Comparison of ENCODE assay signal across 8 cellular contexts in genomic region chr15:51776952-51777574, GRCh38. TPM values are rescaled to one million over a fixed set of nuclear protein-coding genes. Genes with fewer than 3 reads are reported as not detected.
DNase-seq lines count a peak whose midpoint lies in the region; ATAC-seq and TF ChIP-seq lines count a peak whose summit lies in the region.

No MANE protein-coding gene starts in this region.

- H3K27ac ChIP-seq in SK-N-SH (ENCODE audit: low read depth in 2 of 2, low read length in 1 of 2) (no peak overlapping the region), cardiac muscle cell (no peak overlapping the region)

- H4K20me1 ChIP-seq in Loucy (ENCODE audit: insufficient read depth, low read length, poor library complexity, severe bottlenecking) = no peaks in the 10 kb centered on the region
- H4K20me1 ChIP-seq in SK-N-SH (ENCODE audit: insufficient read depth) = no peaks in the 10 kb centered on the region

- H3K4me3 Mint-ChIP-seq in activated naive CD8-positive, alpha-beta T cell treated with anti-CD3 and anti-CD28 coated beads, Interleukin-2, amount 10 ng/mL, durations not matched to agents 7 days and 5 days = no peak overlapping the region

- ATAC-seq in GM18870 (IDR thresholded peaks at IDR 0.05; ENCODE audit: unreplicated experiment) = peak; percentile 73
- peak; percentile 70 for ATAC-seq in activated naive CD8-positive, alpha-beta T cell treated with anti-CD3 and anti-CD28 coated beads, Interleukin-2, amount 10 ng/mL, durations not matched to agents 7 days and 5 days (ENCODE audit: low read depth)
- no peak for ATAC-seq in HG03439 (IDR thresholded peaks at IDR 0.05; ENCODE audit: unreplicated experiment)

- 63% methylated on average over 7 of the region's 7 CpGs for WGBS in SK-N-SH (ENCODE audit: low lambda C conversion rate)

- peaks cover 27% of the 10 kb centered on the region for H3K36me3 Mint-ChIP-seq in activated naive CD8-positive, alpha-beta T cell treated with anti-CD3 and anti-CD28 coated beads, Interleukin-2, amount 10 ng/mL, durations not matched to agents 7 days and 5 days

- H3K4me1 ChIP-seq in Loucy (ENCODE audit: insufficient read depth, low read length, poor library complexity, severe bottlenecking) (no peaks in the 10 kb centered on the region), SK-N-SH (ENCODE audit: control insufficient read depth in 1 of 2, insufficient read depth in 2 of 2, low read depth in 1 of 2, low read length in 1 of 2) (peaks cover 0 to 3% of the 10 kb centered on the region in 2 experiments; a peak in 1 of 4 replicates), cardiac muscle cell (ENCODE audit: low read depth) (no peaks in the 10 kb centered on the region)

- TF ChIP-seq RAD21 in SK-N-SH (IDR thresholded peaks at IDR 0.05; ENCODE audit: low read length) = peak; percentile 77

- TF ChIP-seq CTCF in Loucy (conservative IDR thresholded peaks at IDR 0.05; ENCODE audit: low read length) = peak; percentile 78
- peak; percentile 83 for TF ChIP-seq CTCF in SK-N-SH (IDR thresholded peaks at IDR 0.05)
- peak; percentile 75 for TF ChIP-seq CTCF in cardiac muscle cell (IDR thresholded peaks at IDR 0.05; ENCODE audit: low read depth, low read length)

- H3K9me2 ChIP-seq in Loucy (replicated peaks; ENCODE audit: low read depth, low read length) (no peaks in the 10 kb centered on the region), SK-N-SH (no peaks in the 10 kb centered on the region)

- peaks cover 6% of the 10 kb centered on the region for H3K4me1 Mint-ChIP-seq in activated naive CD8-positive, alpha-beta T cell treated with anti-CD3 and anti-CD28 coated beads, Interleukin-2, amount 10 ng/mL, durations not matched to agents 7 days and 5 days

- H3K36me3 ChIP-seq in Loucy (ENCODE audit: insufficient read depth, low read length) (peaks cover 12% of the 10 kb centered on the region; the same call in 1 of the 2 replicates), SK-N-SH (replicated peaks in 1 of 2; ENCODE audit: control insufficient read depth in 1 of 2, insufficient read depth in 2 of 2, low read length in 1 of 2) (peaks cover 21 to 26% of the 10 kb centered on the region in 2 experiments), cardiac muscle cell (no peaks in the 10 kb centered on the region)

- no peaks in the 10 kb centered on the region for H3K9me3 Mint-ChIP-seq in activated naive CD8-positive, alpha-beta T cell treated with anti-CD3 and anti-CD28 coated beads, Interleukin-2, amount 10 ng/mL, durations not matched to agents 7 days and 5 days

- H3K27ac Mint-ChIP-seq in activated naive CD8-positive, alpha-beta T cell treated with anti-CD3 and anti-CD28 coated beads, Interleukin-2, amount 10 ng/mL, durations not matched to agents 7 days and 5 days = no peak overlapping the region

- no peaks in the 10 kb centered on the region for H3K27me3 ChIP-seq in Loucy (ENCODE audit: insufficient read depth, low read length, poor library complexity, severe bottlenecking)
- H3K27me3 ChIP-seq in SK-N-SH (ENCODE audit: insufficient read depth) = no peaks in the 10 kb centered on the region
- H3K27me3 ChIP-seq in cardiac muscle cell = no peaks in the 10 kb centered on the region

- H3K4me2 ChIP-seq in Loucy (ENCODE audit: low read depth, low read length, poor library complexity, severe bottlenecking) = no peak overlapping the region
- no peak overlapping the region for H3K4me2 ChIP-seq in SK-N-SH

- H3F3A ChIP-seq in Loucy (ENCODE audit: low read depth) = no peaks in the 10 kb centered on the region
- H3F3A ChIP-seq in SK-N-SH (replicated peaks; ENCODE audit: insufficient read depth) = peaks cover 2% of the 10 kb centered on the region

- H3K9ac ChIP-seq in Loucy (ENCODE audit: low read depth, low read length, poor library complexity, severe bottlenecking) (no peak overlapping the region), SK-N-SH (no peak overlapping the region)

- no peaks in the 10 kb centered on the region for H3K79me2 ChIP-seq in Loucy (ENCODE audit: insufficient read depth, low read length)
- H3K79me2 ChIP-seq in SK-N-SH (ENCODE audit: insufficient read depth) = no peaks in the 10 kb centered on the region

- CTCF ChIA-PET in SK-N-SH (lab: Yijun Ruan, JAX) = interaction anchor here (0.6 to 9.5 kb wide), 63 partner anchors 9 to 958 kb away, joined by 3 to 313 read pairs (median 6); partner anchors contain the start of genes DMXL2, LYSMD2 and SCG3

- POLR2A ChIA-PET in SK-N-SH (lab: Yijun Ruan, JAX) = interaction anchor here (1.4 to 2.3 kb wide), 2 partner anchors 96 to 127 kb away, joined by 5 to 11 read pairs; partner anchors contain the start of gene SCG3
- POLR2A ChIA-PET in activated naive CD8-positive, alpha-beta T cell treated with anti-CD3 and anti-CD28 coated beads, Interleukin-2, amount 10 ng/mL, durations not matched to agents 7 days and 5 days (lab: Charles Lee) = interaction anchor here (1.4 to 1.8 kb wide), 2 partner anchors 40 to 127 kb away, joined by 9 to 10 read pairs; partner anchors contain the start of gene LYSMD2

- H2AFZ ChIP-seq in Loucy (ENCODE audit: low read length) (no peak overlapping the region), SK-N-SH (ENCODE audit: low read depth) (no peak overlapping the region)

- H3K4me3 ChIP-seq in Loucy (ENCODE audit: low read length, poor library complexity, severe bottlenecking) (no peak overlapping the region), SK-N-SH (ENCODE audit: low read depth in 2 of 2, low read length in 1 of 2) (no peak overlapping the region), cardiac muscle cell (no peak overlapping the region)

- DNase-seq in AG20443 (ENCODE audit: low spot score) (peak; percentile 83), SK-N-SH (peak; percentile 66), cardiac muscle cell (ENCODE audit: low read depth in 1 of 2, low spot score in 1 of 2) (peak; percentile 82 to 86), pulmonary artery endothelial cell (ENCODE audit: low read depth, low spot score) (peak; percentile 60)
- no peak for DNase-seq in activated naive CD8-positive, alpha-beta T cell treated with anti-CD3 and anti-CD28 coated beads, Interleukin-2, amount 10 ng/mL, durations not matched to agents 7 days and 5 days

- no peak for TF ChIP-seq EP300 in SK-N-SH (IDR thresholded peaks at IDR 0.05; ENCODE audit: borderline replicate concordance in 1 of 2, low read depth in 1 of 2, low read length in 1 of 2)

- H3K27me3 Mint-ChIP-seq in activated naive CD8-positive, alpha-beta T cell treated with anti-CD3 and anti-CD28 coated beads, Interleukin-2, amount 10 ng/mL, durations not matched to agents 7 days and 5 days = no peaks in the 10 kb centered on the region

- no peaks in the 10 kb centered on the region for H3K9me3 ChIP-seq in Loucy (ENCODE audit: insufficient read depth, low read depth, low read length)
- no peaks in the 10 kb centered on the region for H3K9me3 ChIP-seq in SK-N-SH
- H3K9me3 ChIP-seq in cardiac muscle cell (ENCODE audit: low read depth) = no peaks in the 10 kb centered on the region

TF ChIP-seq in SK-N-SH, 30 proteins besides CTCF, POLR2A, EP300 and RAD21:
- TF ChIP-seq SMC3 (IDR thresholded peaks at IDR 0.05; ENCODE audit: low read depth, low read length) = peak; percentile 89
- TF ChIP-seq GABPA (IDR thresholded peaks at IDR 0.05; ENCODE audit: low read depth) = no peak
TF ChIP-seq in SK-N-SH: peak in this region for 1.

RNA-seq across cellular contexts. Expression of gene TMOD2, which starts 25.7 kb away (rescaled TPM):
- polyA plus RNA-seq in SK-N-SH (2012; rRNA removed) = 2.7 and 4.4 TPM in 2 replicates
- 4.3 TPM in 2 replicates for polyA plus RNA-seq in SK-N-SH (2012; cell fraction: cytosol; rRNA removed)
- 3.1 and 6.4 TPM in 2 replicates for polyA plus RNA-seq in SK-N-SH (2012; cell fraction: nucleus; rRNA removed)
- total RNA-seq in activated naive CD8-positive, alpha-beta T cell treated with anti-CD3 and anti-CD28 coated beads, Interleukin-2, amount 10 ng/mL, durations not matched to agents 7 days and 5 days = 10 to 100 TPM; 14.7 to 16.0 TPM
- total RNA-seq in cardiac muscle cell = 2.7 and 2.8 TPM in 2 replicates
- 1.8 and 3.0 TPM in 2 replicates for polyA plus RNA-seq in cardiac muscle cell
- 2.0 and 5.9 TPM in 2 replicates for total RNA-seq in pulmonary artery endothelial cell

RNA-seq across cellular contexts. Expression of gene LYSMD2, which starts 39.6 kb away (rescaled TPM):
- polyA plus RNA-seq in SK-N-SH (2012; rRNA removed) (10.3 and 14.2 TPM in 2 replicates), cardiac muscle cell (1.7 TPM in 2 replicates)
- 20.2 and 24.9 TPM in 2 replicates for polyA plus RNA-seq in SK-N-SH (2012; cell fraction: cytosol; rRNA removed)
- 6.6 and 8.0 TPM in 2 replicates for polyA plus RNA-seq in SK-N-SH (2012; cell fraction: nucleus; rRNA removed)
- total RNA-seq in activated naive CD8-positive, alpha-beta T cell treated with anti-CD3 and anti-CD28 coated beads, Interleukin-2, amount 10 ng/mL, durations not matched to agents 7 days and 5 days = 10 to 100 TPM; 24.1 to 27.3 TPM
- total RNA-seq in cardiac muscle cell (1.5 and 1.9 TPM in 2 replicates), pulmonary artery endothelial cell (11.0 and 16.1 TPM in 2 replicates)

RNA-seq across cellular contexts. Expression of gene TMOD3, which starts 52.4 kb away (rescaled TPM):
- polyA plus RNA-seq in SK-N-SH (2012; rRNA removed) = 6.0 and 7.6 TPM in 2 replicates
- polyA plus RNA-seq in SK-N-SH (2012; cell fraction: cytosol; rRNA removed) = 10.1 and 12.7 TPM in 2 replicates
- polyA plus RNA-seq in SK-N-SH (2012; cell fraction: nucleus; rRNA removed) = 3.8 and 7.2 TPM in 2 replicates
- total RNA-seq in activated naive CD8-positive, alpha-beta T cell treated with anti-CD3 and anti-CD28 coated beads, Interleukin-2, amount 10 ng/mL, durations not matched to agents 7 days and 5 days = 10 to 100 TPM; 68.0 to 70.3 TPM
- total RNA-seq in cardiac muscle cell = 6.0 and 6.6 TPM in 2 replicates
- polyA plus RNA-seq in cardiac muscle cell = 10.9 and 13.9 TPM in 2 replicates
- 73.5 and 75.9 TPM in 2 replicates for total RNA-seq in pulmonary artery endothelial cell
